1 cellular context compared by ENCODE assay signal in the genomic region with DNA sequence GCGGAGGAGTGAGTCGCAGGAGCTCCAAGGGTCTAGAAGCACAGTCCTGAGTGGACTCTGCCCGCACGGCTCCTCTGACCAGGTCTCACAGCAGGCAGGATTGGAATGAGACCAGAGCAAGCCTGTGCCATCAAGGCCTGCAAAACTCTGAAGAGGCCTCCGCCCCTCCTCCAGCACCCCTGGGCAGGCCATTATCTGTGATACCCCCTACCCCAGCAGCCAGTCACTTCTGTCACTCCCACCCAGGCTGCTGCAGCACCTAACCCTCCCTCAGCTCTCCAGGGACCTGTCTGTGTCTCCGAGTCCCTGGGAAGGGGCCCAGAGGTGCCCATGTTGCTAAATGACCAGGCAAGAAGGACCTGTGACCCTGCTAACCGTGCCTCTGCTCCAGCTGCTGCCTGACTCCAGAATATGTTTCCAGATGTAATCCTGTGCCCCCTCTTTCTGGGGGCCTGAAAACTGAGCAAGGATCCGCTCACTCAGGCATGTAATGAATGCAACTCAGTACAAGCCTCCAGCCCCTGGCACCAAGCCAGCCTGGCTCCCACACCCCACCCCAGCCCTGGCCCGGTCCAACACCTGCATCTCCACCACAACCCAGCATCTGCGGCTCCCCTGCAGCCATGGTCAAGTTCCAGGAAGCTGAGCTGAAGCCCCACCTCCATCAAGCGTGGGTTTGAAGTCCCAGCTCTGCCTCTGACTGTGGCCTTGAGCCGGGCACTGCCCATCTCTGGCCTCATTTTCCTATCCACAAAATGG.
A peak's percentile ranks its signal among the peaks of the same experiment; 100 is the strongest.
TF ChIP-seq lines count a peak whose summit lies in the region.

No MANE protein-coding gene starts in this region.

TF ChIP-seq in K562, 482 proteins besides CTCF, POLR2A, EP300 and RAD21:
- TF ChIP-seq SRSF9 (IDR thresholded peaks at IDR 0.05; ENCODE audit: borderline replicate concordance, low read depth, low read length) (no peak), NFIC (IDR thresholded peaks at IDR 0.05) (peak; percentile 77), MBD1 (CRISPR knock-in tag; IDR thresholded peaks at IDR 0.05) (no peak)
